ENCODE assay signal across 8 cellular contexts in the genomic region with DNA sequence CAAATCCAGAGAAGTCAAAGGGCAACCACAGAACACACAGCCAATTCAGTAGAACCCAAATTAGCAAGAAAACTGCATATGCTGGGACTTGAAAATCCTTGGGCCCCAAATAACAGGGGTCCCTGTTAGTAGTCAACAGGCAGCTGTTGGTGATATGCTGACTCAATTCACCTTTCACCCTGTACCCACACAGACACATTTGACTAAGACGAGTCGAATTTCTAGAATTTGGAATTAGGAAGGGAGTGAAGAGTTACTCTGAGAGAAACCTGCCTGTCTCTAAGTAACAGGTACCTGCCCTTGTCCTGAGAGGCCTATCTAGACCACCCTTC. TPM values are rescaled to one million over a fixed set of nuclear protein-coding genes. Genes with fewer than 3 reads are reported as not detected.
DNase-seq lines count a peak whose midpoint lies in the region; ATAC-seq and TF ChIP-seq lines count a peak whose summit lies in the region.

No MANE protein-coding gene starts in this region.

- H3K14ac ChIP-seq in mesenchymal stem cell (ENCODE audit: low read length in 2 of 2): no peak overlapping the region

- no peak for TF ChIP-seq EP300 in upper lobe of left lung (IDR thresholded peaks at IDR 0.05)

- H4K91ac ChIP-seq in mesenchymal stem cell (ENCODE audit: low read length): peak overlapping the region; percentile 87

- peak overlapping the region; percentile 69 to 93 for H3K4ac ChIP-seq in mesenchymal stem cell (ENCODE audit: low read depth in 1 of 2, low read length in 2 of 2)

- DNase-seq in heart right ventricle (no peak), Right ventricle myocardium inferior (ENCODE audit: missing footprints) (no peak), adipocyte (ENCODE audit: low read depth) (no peak), mesenchymal stem cell (no peak), upper lobe of left lung (no peak), G401 (ENCODE audit: low spot score) (no peak), CD1c-positive myeloid dendritic cell (ENCODE audit: extremely low spot score) (no peak)

- H3K79me1 ChIP-seq in mesenchymal stem cell (replicated peaks; ENCODE audit: low read length, poor library complexity, severe bottlenecking): peaks cover 36% of the 10 kb centered on the region

- no peak overlapping the region for H2BK5ac ChIP-seq in mesenchymal stem cell (ENCODE audit: low read depth, low read length, poor library complexity, severe bottlenecking)

- peak overlapping the region; percentile 99 for H4K8ac ChIP-seq in mesenchymal stem cell (ENCODE audit: low read length)

- intact Hi-C loops in heart right ventricle (cut with DNase I): loop anchor here in 4 of 10 donors (2.0 to 10.0 kb wide), 5 partner anchors 24 to 86 kb away; a partner anchor contains a TSS
- intact Hi-C loops in Right ventricle myocardium inferior (cut with DNase I): loop anchor here (2.0 kb wide), 2 partner anchors 24 to 84 kb away; a partner anchor contains a TSS

- no peak for TF ChIP-seq POLR2A in upper lobe of left lung (IDR thresholded peaks at IDR 0.05)

- no peak for TF ChIP-seq CTCF in heart right ventricle (IDR thresholded peaks at IDR 0.05)
- TF ChIP-seq CTCF in upper lobe of left lung (IDR thresholded peaks at IDR 0.05): no peak

- peaks cover 0 to 56% (median 0%) of the 10 kb centered on the region in 9 donors for H3K36me3 ChIP-seq in heart right ventricle
- H3K36me3 ChIP-seq in adipocyte (ENCODE audit: control insufficient read depth, insufficient read depth, low read length, severe bottlenecking): peaks cover 9% of the 10 kb centered on the region
- H3K36me3 ChIP-seq in mesenchymal stem cell (ENCODE audit: control insufficient read depth in 1 of 2, insufficient read depth in 2 of 2, low read depth in 1 of 2, low read length in 2 of 2): peaks cover 36 to 48% of the 10 kb centered on the region in 2 experiments
- peaks cover 0 to 13% (median 4%) of the 10 kb centered on the region in 4 donors for H3K36me3 ChIP-seq in upper lobe of left lung

- H3K27ac ChIP-seq in heart right ventricle (peak overlapping the region in 8 of 10 donors; percentile 45 to 100 (median 100)), mesenchymal stem cell (ENCODE audit: low read length, poor library complexity, severe bottlenecking) (peak overlapping the region; percentile 82), upper lobe of left lung (peak overlapping the region; percentile 99 to 100 (median 100))

- H3K27me3 ChIP-seq in heart right ventricle: no peaks in the 10 kb centered on the region
- no peaks in the 10 kb centered on the region for H3K27me3 ChIP-seq in adipocyte (replicated peaks; ENCODE audit: control insufficient read depth, insufficient read depth, low read length)
- no peaks in the 10 kb centered on the region for H3K27me3 ChIP-seq in mesenchymal stem cell (ENCODE audit: control insufficient read depth in 1 of 2, insufficient read depth in 1 of 2, low read length in 2 of 2)
- H3K27me3 ChIP-seq in upper lobe of left lung: no peaks in the 10 kb centered on the region

- H3K9me3 ChIP-seq in heart right ventricle (no peaks in the 10 kb centered on the region), adipocyte (ENCODE audit: control insufficient read depth, low read length) (no peaks in the 10 kb centered on the region), mesenchymal stem cell (ENCODE audit: control insufficient read depth, low read length) (no peaks in the 10 kb centered on the region), upper lobe of left lung (no peaks in the 10 kb centered on the region)

- no peak overlapping the region for H2BK15ac ChIP-seq in mesenchymal stem cell (ENCODE audit: low read depth, poor library complexity, severe bottlenecking)

- peak overlapping the region; percentile 73 for H2AK5ac ChIP-seq in mesenchymal stem cell (ENCODE audit: low read length, severe bottlenecking)

- H3K23ac ChIP-seq in mesenchymal stem cell (ENCODE audit: low read length in 2 of 2): no peak overlapping the region

- H3K4me3 ChIP-seq in heart right ventricle: peak overlapping the region in 4 of 10 donors; percentile 89 to 100 (median 98)
- H3K4me3 ChIP-seq in adipocyte (ENCODE audit: low read length): peak overlapping the region; percentile 76
- H3K4me3 ChIP-seq in mesenchymal stem cell (ENCODE audit: insufficient read depth in 1 of 2, low read depth in 1 of 2, low read length in 2 of 2): peak overlapping the region in 1 of 2 experiments; percentile 60
- H3K4me3 ChIP-seq in upper lobe of left lung: no peak overlapping the region

- ATAC-seq in heart right ventricle: no peak
- ATAC-seq in Right ventricle myocardium inferior: no peak
- no peak for ATAC-seq in upper lobe of left lung (ENCODE audit: low FRiP score in 2 of 2)
- no peak for ATAC-seq in HG03039 (IDR thresholded peaks at IDR 0.05; ENCODE audit: unreplicated experiment)

- WGBS in heart right ventricle, 2 donors: 97 to 98% methylated on average over 2 of the region's 2 CpGs
- 100% methylated on average over 2 of the region's 2 CpGs for WGBS in mesenchymal stem cell
- 83 to 86% methylated on average over 2 of the region's 2 CpGs for WGBS in upper lobe of left lung, 2 donors

- peak overlapping the region; percentile 68 for H3K9ac ChIP-seq in adipocyte (ENCODE audit: low read length)
- peak overlapping the region; percentile 67 for H3K9ac ChIP-seq in mesenchymal stem cell (ENCODE audit: low read length)

- in situ Hi-C loops in G401 (cut with HindIII; ENCODE audit: low sequenced_read_pairs): no loop called here

- peak overlapping the region in 1 of 2 experiments; percentile 45 for H2BK12ac ChIP-seq in mesenchymal stem cell (ENCODE audit: low read length in 2 of 2)

- no peak overlapping the region for H2AFZ ChIP-seq in mesenchymal stem cell (ENCODE audit: low read depth, low read length)

- peaks cover 0 to 42% (median 33%) of the 10 kb centered on the region in 9 donors for H3K4me1 ChIP-seq in heart right ventricle
- peaks cover 34% of the 10 kb centered on the region for H3K4me1 ChIP-seq in adipocyte (ENCODE audit: control insufficient read depth, insufficient read depth, low read length)
- H3K4me1 ChIP-seq in mesenchymal stem cell (ENCODE audit: control insufficient read depth, insufficient read depth, low read depth, low read length): peaks cover 13% of the 10 kb centered on the region
- H3K4me1 ChIP-seq in upper lobe of left lung: peaks cover 30 to 40% (median 31%) of the 10 kb centered on the region in 4 donors

- peak overlapping the region in 1 of 2 experiments; percentile 58 for H3K18ac ChIP-seq in mesenchymal stem cell (ENCODE audit: low read depth in 1 of 2, low read length in 2 of 2)

- H2BK120ac ChIP-seq in mesenchymal stem cell (ENCODE audit: low read depth, low read length): peak overlapping the region; percentile 50

- no peak overlapping the region for H3K4me2 ChIP-seq in mesenchymal stem cell (ENCODE audit: low read length, poor library complexity, severe bottlenecking)

RNA-seq across cellular contexts. Expression of a gene that starts 0.8 kb away (rescaled TPM):
- total RNA-seq in heart right ventricle (100 to 1,000 TPM; 227 to 385 (median 300) TPM), Right ventricle myocardium inferior (258 TPM), upper lobe of left lung (100 to 1,000 TPM; 170 to 215 (median 189) TPM)
- 100 to 1,000 TPM in 1 of 2 donors, 10 to 100 TPM in 1; 69.9 to 248 TPM for polyA plus RNA-seq in heart right ventricle
- polyA plus RNA-seq in mesenchymal stem cell (2013, experiment 1 of 2): 135 TPM
- 128 TPM for polyA plus RNA-seq in mesenchymal stem cell (2013, experiment 2 of 2)
- total RNA-seq in G401 (2014; rRNA removed; shearing (Covaris generic)): 295 and 352 TPM in 2 replicates

RNA-seq across cellular contexts. Expression of a gene that starts 6.5 kb away (rescaled TPM):
- total RNA-seq in heart right ventricle (1 to 10 TPM; 2.6 to 9.8 (median 4.5) TPM), Right ventricle myocardium inferior (4.2 TPM), upper lobe of left lung (10 to 100 TPM in 3 of 6 donors, 1 to 10 TPM in 3; 4.7 to 61.8 (median 9.1) TPM)
- polyA plus RNA-seq in heart right ventricle: 1 to 10 TPM; 3.4 to 6.4 TPM
- 5.8 TPM for polyA plus RNA-seq in mesenchymal stem cell (2013, experiment 1 of 2)
- polyA plus RNA-seq in mesenchymal stem cell (2013, experiment 2 of 2): 6.7 TPM
- total RNA-seq in G401 (2014; rRNA removed; shearing (Covaris generic)): 50.2 and 53.4 TPM in 2 replicates

RNA-seq across cellular contexts. Expression of a gene that starts 23.1 kb away (rescaled TPM):
- total RNA-seq in heart right ventricle (10 to 100 TPM in 4 of 10 donors, 1 to 10 TPM in 6; 8.2 to 12.3 (median 9.9) TPM), Right ventricle myocardium inferior (8.5 TPM), upper lobe of left lung (10 to 100 TPM; 11.5 to 29.0 (median 19.1) TPM)
- polyA plus RNA-seq in heart right ventricle: 10 to 100 TPM; 10.6 to 10.7 TPM
- polyA plus RNA-seq in mesenchymal stem cell (2013, experiment 1 of 2): 14.0 TPM
- polyA plus RNA-seq in mesenchymal stem cell (2013, experiment 2 of 2): 14.1 TPM
- total RNA-seq in G401 (2014; rRNA removed; shearing (Covaris generic)): 19.0 and 21.6 TPM in 2 replicates

RNA-seq across cellular contexts. Expression of a gene that starts 29.7 kb away (rescaled TPM):
- total RNA-seq in heart right ventricle (100 to 1,000 TPM; 122 to 153 (median 127) TPM), Right ventricle myocardium inferior (156 TPM), upper lobe of left lung (10 to 100 TPM; 17.4 to 72.8 (median 48.0) TPM)
- 100 to 1,000 TPM in 1 of 2 donors, 10 to 100 TPM in 1; 43.7 to 151 TPM for polyA plus RNA-seq in heart right ventricle
- polyA plus RNA-seq in mesenchymal stem cell (2013, experiment 1 of 2): 95.3 TPM
- polyA plus RNA-seq in mesenchymal stem cell (2013, experiment 2 of 2): 89.1 TPM
- 379 and 450 TPM in 2 replicates for total RNA-seq in G401 (2014; rRNA removed; shearing (Covaris generic))

RNA-seq across cellular contexts. Expression of a gene that starts 42.4 kb away (rescaled TPM):
- total RNA-seq in heart right ventricle (10 to 100 TPM; 12.2 to 20.3 (median 17.1) TPM), Right ventricle myocardium inferior (15.5 TPM), upper lobe of left lung (10 to 100 TPM; 14.6 to 38.6 (median 29.7) TPM)
- 10 to 100 TPM; 25.5 to 31.6 TPM for polyA plus RNA-seq in heart right ventricle
- 43.5 TPM for polyA plus RNA-seq in mesenchymal stem cell (2013, experiment 1 of 2)
- 43.3 TPM for polyA plus RNA-seq in mesenchymal stem cell (2013, experiment 2 of 2)
- total RNA-seq in G401 (2014; rRNA removed; shearing (Covaris generic)): 4.1 and 7.4 TPM in 2 replicates
